In genomic region chr16:67246081-67246944, GRCh38 we compare ENCODE assay signal across 8 cellular contexts. TPM values are rescaled to one million over a fixed set of nuclear protein-coding genes. Genes with fewer than 3 reads are reported as not detected.
DNase-seq lines count a peak whose midpoint lies in the region; ATAC-seq and TF ChIP-seq lines count a peak whose summit lies in the region.

No MANE protein-coding gene starts in this region.

- TF ChIP-seq CTCF in RWPE2 (IDR thresholded peaks at IDR 0.05; ENCODE audit: poor library complexity, severe bottlenecking), result peak; percentile 46
- peak in 2 of 3 donors; percentile 53 to 72 for TF ChIP-seq CTCF in ovary (IDR thresholded peaks at IDR 0.05)

- ATAC-seq in RWPE2 (ENCODE audit: low read depth) (peak; percentile 58), Right ventricle myocardium superior (ENCODE audit: poor library complexity) (peak; percentile 56), GM21786 (IDR thresholded peaks at IDR 0.05; ENCODE audit: unreplicated experiment) (no peak)
- peak; percentile 11 for ATAC-seq in activated naive CD8-positive, alpha-beta T cell treated with anti-CD3 and anti-CD28 coated beads, Interleukin-2, amount 10 ng/mL, durations not matched to agents 7 days and 5 days (ENCODE audit: low read depth)

- H3K4me3 Mint-ChIP-seq in activated naive CD8-positive, alpha-beta T cell treated with anti-CD3 and anti-CD28 coated beads, Interleukin-2, amount 10 ng/mL, durations not matched to agents 7 days and 5 days, result peak overlapping the region; percentile 82

- peaks cover 45% of the 10 kb centered on the region for H3K4me1 Mint-ChIP-seq in activated naive CD8-positive, alpha-beta T cell treated with anti-CD3 and anti-CD28 coated beads, Interleukin-2, amount 10 ng/mL, durations not matched to agents 7 days and 5 days

- H3K4me2 ChIP-seq in BLaER1 treated with 17β-estradiol and CSF1 and Interleukin-3, amounts not matched to agents 10 nM and 100 nM, result peak overlapping the region; percentile 92 to 100 (median 98)

- H3K27ac ChIP-seq in BLaER1 treated with 17β-estradiol and CSF1 and Interleukin-3, amounts not matched to agents 10 nM and 100 nM, result peak overlapping the region; percentile 11 to 92 (median 86); a peak in 21 of 22 replicates
- H3K27ac ChIP-seq in HUES6 (ENCODE audit: low read depth, low read length) (peak overlapping the region; percentile 90), RWPE2 (ENCODE audit: poor library complexity, severe bottlenecking) (peak overlapping the region; percentile 92), ovary (peak overlapping the region; percentile 61 to 85)

- H3K9me3 Mint-ChIP-seq in activated naive CD8-positive, alpha-beta T cell treated with anti-CD3 and anti-CD28 coated beads, Interleukin-2, amount 10 ng/mL, durations not matched to agents 7 days and 5 days, result no peaks in the 10 kb centered on the region

- H3K9ac ChIP-seq in BLaER1 treated with 17β-estradiol and CSF1 and Interleukin-3, amounts not matched to agents 10 nM and 100 nM, result peak overlapping the region; percentile 66 to 86 (median 79)
- peak overlapping the region; percentile 78 for H3K9ac ChIP-seq in HUES6 (ENCODE audit: low read length)

- H3K36me3 ChIP-seq in BLaER1 treated with 17β-estradiol and CSF1 and Interleukin-3, amounts not matched to agents 10 nM and 100 nM, result 0 out of 22 replicates have a peak, but pooled peaks cover 0 to 9% (median 0%) of the 10 kb centered on the region in 11 experiments
- no peaks in the 10 kb centered on the region for H3K36me3 ChIP-seq in HUES6 (ENCODE audit: control insufficient read depth, insufficient read depth, low read length)
- peaks cover 8% of the 10 kb centered on the region; the same call in 1 of the 2 replicates for H3K36me3 ChIP-seq in RWPE2 (ENCODE audit: low read depth)
- no peaks in the 10 kb centered on the region for H3K36me3 ChIP-seq in ovary

- H3K4me1 ChIP-seq in BLaER1 treated with 17β-estradiol and CSF1 and Interleukin-3, amounts not matched to agents 10 nM and 100 nM, result peaks cover 63 to 91% (median 85%) of the 10 kb centered on the region in 10 experiments
- H3K4me1 ChIP-seq in HUES6 (ENCODE audit: control insufficient read depth, insufficient read depth, low read length) (peaks cover 49% of the 10 kb centered on the region), RWPE2 (ENCODE audit: insufficient read depth, poor library complexity, severe bottlenecking) (peaks cover 51% of the 10 kb centered on the region), ovary (ENCODE audit: insufficient read depth) (peaks cover 12% of the 10 kb centered on the region)

- DNase-seq in RWPE2 (ENCODE audit: low spot score) (peak; percentile 98), Right ventricle myocardium superior (peak; percentile 86), ovary (peak; percentile 91 to 95 (median 93))
- DNase-seq in activated naive CD8-positive, alpha-beta T cell treated with anti-CD3 and anti-CD28 coated beads, Interleukin-2, amount 10 ng/mL, durations not matched to agents 7 days and 5 days, result peak; percentile 76

- H3K27ac Mint-ChIP-seq in activated naive CD8-positive, alpha-beta T cell treated with anti-CD3 and anti-CD28 coated beads, Interleukin-2, amount 10 ng/mL, durations not matched to agents 7 days and 5 days, result peak overlapping the region; percentile 90

- H3K36me3 Mint-ChIP-seq in activated naive CD8-positive, alpha-beta T cell treated with anti-CD3 and anti-CD28 coated beads, Interleukin-2, amount 10 ng/mL, durations not matched to agents 7 days and 5 days, result peaks cover 4% of the 10 kb centered on the region

- peak; percentile 58 for TF ChIP-seq POLR2A in GM19193 (IDR thresholded peaks at IDR 0.05; ENCODE audit: extremely low read depth, insufficient read depth, insufficient read length)
- TF ChIP-seq POLR2A in ovary (IDR thresholded peaks at IDR 0.05), result peak; percentile 23

- peaks cover 0 to 51% (median 18%) of the 10 kb centered on the region in 11 experiments; a peak in 15 of 22 replicates for H4K20me1 ChIP-seq in BLaER1 treated with 17β-estradiol and CSF1 and Interleukin-3, amounts not matched to agents 10 nM and 100 nM

- H3K27me3 Mint-ChIP-seq in activated naive CD8-positive, alpha-beta T cell treated with anti-CD3 and anti-CD28 coated beads, Interleukin-2, amount 10 ng/mL, durations not matched to agents 7 days and 5 days, result peaks cover 13% of the 10 kb centered on the region

- intact Hi-C loops in Right ventricle myocardium superior (cut with DNase I), result no loop called here
- intact Hi-C loops in ovary (cut with DNase I), result no loop called here

- POLR2A ChIA-PET in activated naive CD8-positive, alpha-beta T cell treated with anti-CD3 and anti-CD28 coated beads, Interleukin-2, amount 10 ng/mL, durations not matched to agents 7 days and 5 days (lab: Charles Lee), result interaction anchor here (0.5 to 9.4 kb wide), 11 partner anchors 10 to 357 kb away, joined by 3 to 130 read pairs (median 4); partner anchors contain the start of genes PLEKHG4 and TMEM208

- H3K27me3 ChIP-seq in BLaER1 treated with 17β-estradiol and CSF1 and Interleukin-3, amounts not matched to agents 10 nM and 100 nM, result peaks cover 23 to 32% (median 29%) of the 10 kb centered on the region in 11 experiments
- peaks cover 32% of the 10 kb centered on the region for H3K27me3 ChIP-seq in HUES6 (ENCODE audit: control insufficient read depth, insufficient read depth, low read length)
- no peaks in the 10 kb centered on the region for H3K27me3 ChIP-seq in RWPE2 (ENCODE audit: insufficient read depth, poor library complexity, severe bottlenecking)
- no peaks in the 10 kb centered on the region for H3K27me3 ChIP-seq in ovary

- no peaks in the 10 kb centered on the region for H3K9me3 ChIP-seq in BLaER1 treated with 17β-estradiol and CSF1 and Interleukin-3, amounts not matched to agents 10 nM and 100 nM (replicated peaks in 1 of 11)
- H3K9me3 ChIP-seq in HUES6 (ENCODE audit: control insufficient read depth, insufficient read depth, low read depth, low read length), result no peaks in the 10 kb centered on the region
- no peaks in the 10 kb centered on the region for H3K9me3 ChIP-seq in RWPE2 (ENCODE audit: severe bottlenecking)
- H3K9me3 ChIP-seq in ovary, result no peaks in the 10 kb centered on the region

- TF ChIP-seq EP300 in ovary (IDR thresholded peaks at IDR 0.05), result no peak

- WGBS in ovary, 3 donors, result 0 to 1% (median 1%) methylated on average over 58 to 61 of the region's 61 CpGs

- H3K4me3 ChIP-seq in BLaER1 treated with 17β-estradiol and CSF1 and Interleukin-3, amounts not matched to agents 10 nM and 100 nM, result peak overlapping the region; percentile 73 to 89 (median 84)
- H3K4me3 ChIP-seq in HUES6 (ENCODE audit: low read depth, low read length) (peak overlapping the region; percentile 89), RWPE2 (ENCODE audit: severe bottlenecking) (peak overlapping the region; percentile 56), ovary (peak overlapping the region; percentile 79)

RNA-seq across cellular contexts. Expression of gene FHOD1, which starts 1.0 kb away (rescaled TPM):
- 10 to 100 TPM; 92.2 to 92.8 TPM for total RNA-seq in activated naive CD8-positive, alpha-beta T cell treated with anti-CD3 and anti-CD28 coated beads, Interleukin-2, amount 10 ng/mL, durations not matched to agents 7 days and 5 days
- total RNA-seq in Right ventricle myocardium superior (13.5 TPM), ovary (10 to 100 TPM; 17.2 to 84.2 (median 41.8) TPM)
- 10 to 100 TPM; 16.0 to 26.2 TPM for polyA plus RNA-seq in ovary

RNA-seq across cellular contexts. Expression of gene SLC9A5, which starts 2.5 kb away (rescaled TPM):
- total RNA-seq in activated naive CD8-positive, alpha-beta T cell treated with anti-CD3 and anti-CD28 coated beads, Interleukin-2, amount 10 ng/mL, durations not matched to agents 7 days and 5 days, result 1 to 10 TPM; 3.5 to 4.5 TPM
- 0.83 TPM for total RNA-seq in Right ventricle myocardium superior
- total RNA-seq in ovary, result 1 to 10 TPM in 5 of 7 donors, under 1 TPM in 2; 0.36 to 3.1 (median 1.3) TPM
- polyA plus RNA-seq in ovary, result 1 to 10 TPM in 1 of 2 donors, under 1 TPM in 1; 0.53 to 1.1 TPM

RNA-seq across cellular contexts. Expression of gene TMEM208, which starts 19.4 kb away (rescaled TPM):
- 10 to 100 TPM; 30.3 to 30.5 TPM for total RNA-seq in activated naive CD8-positive, alpha-beta T cell treated with anti-CD3 and anti-CD28 coated beads, Interleukin-2, amount 10 ng/mL, durations not matched to agents 7 days and 5 days
- total RNA-seq in Right ventricle myocardium superior, result 11.0 TPM
- total RNA-seq in ovary, result 10 to 100 TPM; 23.8 to 39.2 (median 32.1) TPM
- polyA plus RNA-seq in ovary, result 10 to 100 TPM; 26.3 to 52.0 TPM

RNA-seq across cellular contexts. Expression of gene PLEKHG4, which starts 33.0 kb away (rescaled TPM):
- 10 to 100 TPM; 15.7 to 18.2 TPM for total RNA-seq in activated naive CD8-positive, alpha-beta T cell treated with anti-CD3 and anti-CD28 coated beads, Interleukin-2, amount 10 ng/mL, durations not matched to agents 7 days and 5 days
- total RNA-seq in Right ventricle myocardium superior (0.89 TPM), ovary (10 to 100 TPM; 12.4 to 37.9 (median 27.6) TPM)
- 10 to 100 TPM in 1 of 2 donors, 1 to 10 TPM in 1; 5.1 to 38.6 TPM for polyA plus RNA-seq in ovary

RNA-seq across cellular contexts. Expression of gene ELMO3, which starts 47.4 kb away (rescaled TPM):
- 1 to 10 TPM; 7.6 to 9.4 TPM for total RNA-seq in activated naive CD8-positive, alpha-beta T cell treated with anti-CD3 and anti-CD28 coated beads, Interleukin-2, amount 10 ng/mL, durations not matched to agents 7 days and 5 days
- total RNA-seq in Right ventricle myocardium superior, result 0.54 TPM
- 10 to 100 TPM in 1 of 7 donors, 1 to 10 TPM in 6; 1.1 to 14.8 (median 2.8) TPM for total RNA-seq in ovary
- polyA plus RNA-seq in ovary, result 1 to 10 TPM in 1 of 2 donors, not detected in 1; 1.2 TPM
